10 cellular contexts compared by ENCODE assay signal in genomic region chr19:38211206-38211605, GRCh38. TPM values are rescaled to one million over a fixed set of nuclear protein-coding genes. Genes with fewer than 3 reads are reported as not detected.
DNase-seq lines count a peak whose midpoint lies in the region; ATAC-seq and TF ChIP-seq lines count a peak whose summit lies in the region.
"Had no signal": no experiment of that assay in that cellular context is flagged by ENCODE, and none has a peak within 500 bp of the region (broad histone marks: within the 10 kb centered on the region; RNA-seq: fewer than 3 reads in every experiment).

No MANE protein-coding gene starts in this region.

- H4K5ac ChIP-seq in mesendoderm (ENCODE audit: low read length) = no peak overlapping the region

- H2BK5ac ChIP-seq in mesendoderm (ENCODE audit: low read length) = no peak overlapping the region

- H3K79me1 ChIP-seq in mesendoderm (ENCODE audit: low read length) = no peaks in the 10 kb centered on the region

- no peak overlapping the region for H3K56ac ChIP-seq in mesendoderm (ENCODE audit: low read length)

- no peak overlapping the region for H2AK5ac ChIP-seq in mesendoderm (ENCODE audit: low read length)

- no CpG with 5 or more reads among the region's 29 CpGs for WGBS in mesendoderm (ENCODE audit: extremely low coverage, insufficient coverage, low lambda C conversion rate)

- H3K18ac ChIP-seq in mesendoderm (ENCODE audit: low read length) = peak overlapping the region; percentile 8

- H2BK15ac ChIP-seq in mesendoderm (replicated peaks; ENCODE audit: low read depth) = no peak overlapping the region

- intact Hi-C loops in Right ventricle myocardium inferior (cut with DNase I) = no loop called here
- intact Hi-C loops in cardiac septum (cut with DNase I) = no loop called here
- intact Hi-C loops in upper lobe of right lung (cut with DNase I) = no loop called here

- peaks cover 8% of the 10 kb centered on the region for H3K4me1 ChIP-seq in mesendoderm (ENCODE audit: control insufficient read depth, low read depth, low read length)
- H3K4me1 ChIP-seq in upper lobe of right lung = peaks cover 25% of the 10 kb centered on the region

- H3K4me3 ChIP-seq in mesendoderm (ENCODE audit: low read length) (no peak overlapping the region), upper lobe of right lung (no peak overlapping the region)

- no peaks in the 10 kb centered on the region for H3K79me2 ChIP-seq in mesendoderm (ENCODE audit: control insufficient read depth, insufficient read depth, low read length)

- peak; percentile 8 for TF ChIP-seq CTCF in upper lobe of right lung (IDR thresholded peaks at IDR 0.05)

- peak overlapping the region; percentile 68 for H3K4me2 ChIP-seq in mesendoderm (ENCODE audit: low read length)

- H3K9ac ChIP-seq in mesendoderm (ENCODE audit: low read length) = no peak overlapping the region

- H3K36me3 ChIP-seq in mesendoderm (ENCODE audit: control insufficient read depth, insufficient read depth, low read length) = no peaks in the 10 kb centered on the region
- peaks cover 8% of the 10 kb centered on the region for H3K36me3 ChIP-seq in upper lobe of right lung

- H3K27ac ChIP-seq in cingulate gyrus (ENCODE audit: low read depth, low read length) (peak overlapping the region; percentile 90), mesendoderm (ENCODE audit: low read depth, low read length) (no peak overlapping the region), upper lobe of right lung (no peak overlapping the region)

- ATAC-seq in Right ventricle myocardium inferior (no peak), upper lobe of right lung (peak; percentile 5), HG02763 (IDR thresholded peaks at IDR 0.05; ENCODE audit: unreplicated experiment) (no peak), HG03342 (IDR thresholded peaks at IDR 0.05; ENCODE audit: unreplicated experiment) (no peak)

- H2BK120ac ChIP-seq in mesendoderm (ENCODE audit: low read depth, low read length) = no peak overlapping the region

- no peaks in the 10 kb centered on the region for H3K9me3 ChIP-seq in upper lobe of right lung

- no peak overlapping the region for H4K8ac ChIP-seq in mesendoderm (ENCODE audit: low read depth, low read length)

- H3K4ac ChIP-seq in mesendoderm (ENCODE audit: low read depth, low read length) = no peak overlapping the region

- DNase-seq in Right ventricle myocardium inferior (ENCODE audit: missing footprints) = peak; percentile 25
- DNase-seq in cardiac septum (ENCODE audit: low spot score) = no peak
- DNase-seq in mesendoderm = peak; percentile 48
- DNase-seq in upper lobe of right lung = no peak
- no peak for DNase-seq in cortex of kidney (lab: John Stamatoyannopoulos, UW)
- DNase-seq: activated CD4-positive, CD25-positive, alpha-beta regulatory T cell treated with anti-CD3 and anti-CD28 coated beads, Interleukin-2, amount 50 U/mL, for 72 hours; activated naive CD4-positive, alpha-beta T cell treated with anti-CD3 and anti-CD28 coated beads, Interleukin-2, amount 10 ng/mL, durations not matched to agents 7 days and 5 days had no signal

- H3K23ac ChIP-seq in mesendoderm (ENCODE audit: low read length) = no peak overlapping the region

- H3K27me3 ChIP-seq in mesendoderm (ENCODE audit: insufficient read depth, low read length, poor library complexity) (no peaks in the 10 kb centered on the region), upper lobe of right lung (peaks cover 17% of the 10 kb centered on the region)

RNA-seq across cellular contexts. Expression of gene DPF1, which starts 12.8 kb away (rescaled TPM):
- total RNA-seq in Right ventricle myocardium inferior = 0.11 TPM
- 0.51 TPM for total RNA-seq in cardiac septum
- 4.1 TPM for polyA plus RNA-seq in mesendoderm (2013, experiment 1 of 2)
- 3.6 TPM for polyA plus RNA-seq in mesendoderm (2013, experiment 2 of 2)
- total RNA-seq in upper lobe of right lung = not detected

RNA-seq across cellular contexts. Expression of gene PPP1R14A, which starts 45.0 kb away (rescaled TPM):
- 35.9 TPM for total RNA-seq in Right ventricle myocardium inferior
- total RNA-seq in cardiac septum = 23.9 TPM
- 11.3 TPM for polyA plus RNA-seq in mesendoderm (2013, experiment 1 of 2)
- polyA plus RNA-seq in mesendoderm (2013, experiment 2 of 2) = 10.1 TPM
- total RNA-seq in upper lobe of right lung = 113 TPM

RNA-seq across cellular contexts. Expression of gene SPINT2, which starts 53.2 kb away (rescaled TPM):
- total RNA-seq in Right ventricle myocardium inferior = 9.1 TPM
- 17.3 TPM for total RNA-seq in cardiac septum
- 134 TPM for polyA plus RNA-seq in mesendoderm (2013, experiment 1 of 2)
- polyA plus RNA-seq in mesendoderm (2013, experiment 2 of 2) = 134 TPM
- 231 TPM for total RNA-seq in upper lobe of right lung

Comparison
In these comparisons a context has a peak if more than half of its experiments do, and no peak if none do; other contexts are left out.
1. DNase-seq: peak in Right ventricle myocardium inferior (single experiment) and mesendoderm (single experiment); none in cardiac septum (single experiment), upper lobe of right lung (single experiment) and cortex of kidney (single experiment).
2. RNA of gene SPINT2, which starts 53.2 kb away (total RNA-seq): 231 TPM in upper lobe of right lung (single experiment); 17.3 TPM in cardiac septum (single experiment) and 9.1 TPM in Right ventricle myocardium inferior (single experiment); every median in the first group is over 10 times any median in the second.